ENCODE assay signal across 6 cellular contexts in the genomic region with DNA sequence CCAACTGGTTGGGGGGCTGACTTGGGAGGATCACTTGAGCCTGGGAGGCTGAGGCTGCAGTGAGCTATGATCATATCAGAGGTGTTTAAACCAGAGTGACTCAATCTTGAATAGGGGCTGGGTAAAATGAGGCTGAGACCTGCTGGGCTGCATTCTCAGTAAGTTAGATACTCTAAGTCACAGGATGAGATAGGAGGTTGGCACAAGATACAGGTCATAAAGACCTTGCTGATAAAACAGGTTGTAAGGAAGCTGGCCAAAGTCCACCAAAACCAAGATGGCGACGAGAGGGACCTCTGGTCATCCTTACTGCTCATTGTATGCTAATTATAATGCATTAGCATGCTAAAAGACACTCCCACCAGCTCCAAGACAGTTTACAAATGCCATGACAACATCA.
DNase-seq lines count a peak whose midpoint lies in the region; TF ChIP-seq lines count a peak whose summit lies in the region.
"Not testable (repeated sequence)": the region's sequence is repeated elsewhere in the genome, so short reads cannot be mapped to it uniquely, and the experiment has no call there.

No MANE protein-coding gene starts in this region.

- H2AFZ ChIP-seq in mesenchymal stem cell (ENCODE audit: low read depth, low read length) = peak overlapping the region; percentile 4

- not testable (repeated sequence) for H3K23ac ChIP-seq in mesenchymal stem cell (ENCODE audit: low read length in 2 of 2)

- not testable (repeated sequence) for H3K27me3 ChIP-seq in Peyer's patch
- H3K27me3 ChIP-seq in mesenchymal stem cell (ENCODE audit: control insufficient read depth in 1 of 2, insufficient read depth in 1 of 2, low read length in 2 of 2) = peaks cover 0 to 38% of the 10 kb centered on the region in 2 experiments
- peaks cover 25% of the 10 kb centered on the region for H3K27me3 ChIP-seq in transverse colon

- not testable (repeated sequence) for H3K14ac ChIP-seq in mesenchymal stem cell (ENCODE audit: low read length in 2 of 2)

- H2BK5ac ChIP-seq in mesenchymal stem cell (ENCODE audit: low read depth, low read length, poor library complexity, severe bottlenecking) = not testable (repeated sequence)

- H3K4me1 ChIP-seq in Peyer's patch; mesenchymal stem cell (ENCODE audit: control insufficient read depth, insufficient read depth, low read depth, low read length); transverse colon: not testable (repeated sequence)

- DNase-seq in LNCaP clone FGC (ENCODE audit: low read depth) (peak; percentile 7), Peyer's patch (peak in 2 of 3 donors; percentile 50 to 83), epithelial cell of esophagus (ENCODE audit: low read depth) (peak; percentile 57), mucosa of gallbladder (ENCODE audit: low spot score) (peak; percentile 85), transverse colon (peak; percentile 31)
- DNase-seq in mesenchymal stem cell = not testable (repeated sequence)

- in situ Hi-C loops in transverse colon (cut with MboI; ENCODE audit: low pct_ligation_motif_present in 1 of 4, low pct_unique_long_range_greater_than_20kb in 1 of 4, low sequenced_read_pairs in 3 of 4) = not testable (repeated sequence)

- not testable (repeated sequence) for TF ChIP-seq CTCF in LNCaP clone FGC (IDR thresholded peaks at IDR 0.05; ENCODE audit: control insufficient read depth, extremely low read depth, insufficient read depth); Peyer's patch (IDR thresholded peaks at IDR 0.05); epithelial cell of esophagus (IDR thresholded peaks at IDR 0.05; ENCODE audit: insufficient read depth, low read depth, low read length, missing control alignments); transverse colon (IDR thresholded peaks at IDR 0.05)

- not testable (repeated sequence) for H3K9ac ChIP-seq in mesenchymal stem cell (ENCODE audit: low read length)

- not testable (repeated sequence) for H3K4me3 ChIP-seq in LNCaP clone FGC (ENCODE audit: low read depth, low read length); Peyer's patch; epithelial cell of esophagus (ENCODE audit: low read length); mesenchymal stem cell (ENCODE audit: insufficient read depth in 1 of 2, low read depth in 1 of 2, low read length in 2 of 2); transverse colon

- not testable (repeated sequence) for H3K79me1 ChIP-seq in mesenchymal stem cell (replicated peaks; ENCODE audit: low read length, poor library complexity, severe bottlenecking)

- H3K4me2 ChIP-seq in mesenchymal stem cell (ENCODE audit: low read length, poor library complexity, severe bottlenecking) = not testable (repeated sequence)

- not testable (repeated sequence) for H3K9me3 ChIP-seq in Peyer's patch; mesenchymal stem cell (ENCODE audit: control insufficient read depth, low read length); transverse colon

- not testable (repeated sequence) for H3K36me3 ChIP-seq in Peyer's patch; mesenchymal stem cell (ENCODE audit: control insufficient read depth in 1 of 2, insufficient read depth in 2 of 2, low read depth in 1 of 2, low read length in 2 of 2); transverse colon

- H4K91ac ChIP-seq in mesenchymal stem cell (ENCODE audit: low read length) = not testable (repeated sequence)

- not testable (repeated sequence) for H2BK15ac ChIP-seq in mesenchymal stem cell (ENCODE audit: low read depth, poor library complexity, severe bottlenecking)

- not testable (repeated sequence) for H3K18ac ChIP-seq in mesenchymal stem cell (ENCODE audit: low read depth in 1 of 2, low read length in 2 of 2)

- not testable (repeated sequence) for H2BK12ac ChIP-seq in mesenchymal stem cell (ENCODE audit: low read length in 2 of 2)

- TF ChIP-seq POLR2A in Peyer's patch (IDR thresholded peaks at IDR 0.05); transverse colon (IDR thresholded peaks at IDR 0.05): not testable (repeated sequence)

- H4K8ac ChIP-seq in mesenchymal stem cell (ENCODE audit: low read length) = not testable (repeated sequence)

- intact Hi-C loops in transverse colon (cut with DNase I; ENCODE audit: low total_unique reads) = not testable (repeated sequence)

- not testable (repeated sequence) for H3K4ac ChIP-seq in mesenchymal stem cell (ENCODE audit: low read depth in 1 of 2, low read length in 2 of 2)

- 73% methylated on average over 2 of the region's 2 CpGs for WGBS in mesenchymal stem cell
- WGBS in transverse colon (ENCODE audit: low coverage in 1 of 2), 2 donors = 46% methylated on average over 2 of the region's 2 CpGs; no CpG with 5 or more reads in 1 of the 2 donors

- TF ChIP-seq EP300 in transverse colon (IDR thresholded peaks at IDR 0.05; ENCODE audit: low read depth) = not testable (repeated sequence)

- not testable (repeated sequence) for H2AK5ac ChIP-seq in mesenchymal stem cell (ENCODE audit: low read length, severe bottlenecking)

- H3K27ac ChIP-seq in Peyer's patch; mesenchymal stem cell (ENCODE audit: low read length, poor library complexity, severe bottlenecking); transverse colon: not testable (repeated sequence)

- H2BK120ac ChIP-seq in mesenchymal stem cell (ENCODE audit: low read depth, low read length) = peak overlapping the region; percentile 34
